Comparison of ENCODE assay signal across 1 cellular context in the genomic region with DNA sequence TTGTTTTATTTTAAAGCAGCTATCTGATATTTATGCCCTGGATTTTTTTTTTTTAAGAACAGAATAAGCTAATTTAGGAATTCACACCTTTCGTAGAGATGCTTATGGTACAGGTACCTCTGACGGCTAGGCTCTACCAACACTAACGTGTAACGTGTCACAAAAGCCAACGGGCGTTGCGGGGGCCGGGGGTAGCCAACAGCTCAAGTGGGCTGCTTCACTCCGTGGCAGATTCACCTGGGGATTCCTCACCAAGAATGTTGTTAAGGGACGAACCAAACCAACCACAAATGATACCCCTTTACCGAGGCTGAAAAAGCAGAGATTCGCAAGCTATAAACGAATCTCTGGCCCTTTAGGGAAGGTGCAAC.
TF ChIP-seq lines count a peak whose summit lies in the region.

No MANE protein-coding gene starts in this region.

TF ChIP-seq in IMR-90, 13 proteins besides CTCF, POLR2A, EP300 and RAD21:
- TF ChIP-seq MAZ (IDR thresholded peaks at IDR 0.05; ENCODE audit: borderline replicate concordance, low read depth, low read length) (no peak), CEBPB (IDR thresholded peaks at IDR 0.05; ENCODE audit: low read depth, low read length) (no peak), BHLHE40 (IDR thresholded peaks at IDR 0.05; ENCODE audit: low read depth, low read length) (no peak), FOS (IDR thresholded peaks at IDR 0.05; ENCODE audit: low read depth, low read length) (no peak), MXI1 (IDR thresholded peaks at IDR 0.05; ENCODE audit: borderline replicate concordance, low read depth, low read length) (no peak), CHD1 (IDR thresholded peaks at IDR 0.05; ENCODE audit: low read depth, low read length) (no peak), SMC3 (IDR thresholded peaks at IDR 0.05; ENCODE audit: low read depth, low read length) (no peak), NFE2L2 (IDR thresholded peaks at IDR 0.05; ENCODE audit: low read depth, low read length) (no peak), RCOR1 (IDR thresholded peaks at IDR 0.05; ENCODE audit: insufficient replicate concordance, low read length) (no peak), MAFK (IDR thresholded peaks at IDR 0.05; ENCODE audit: low read depth, low read length) (no peak), USF2 (IDR thresholded peaks at IDR 0.05; ENCODE audit: low read depth, low read length) (no peak)
